ENCODE assay signal across 14 cellular contexts in the genomic region with DNA sequence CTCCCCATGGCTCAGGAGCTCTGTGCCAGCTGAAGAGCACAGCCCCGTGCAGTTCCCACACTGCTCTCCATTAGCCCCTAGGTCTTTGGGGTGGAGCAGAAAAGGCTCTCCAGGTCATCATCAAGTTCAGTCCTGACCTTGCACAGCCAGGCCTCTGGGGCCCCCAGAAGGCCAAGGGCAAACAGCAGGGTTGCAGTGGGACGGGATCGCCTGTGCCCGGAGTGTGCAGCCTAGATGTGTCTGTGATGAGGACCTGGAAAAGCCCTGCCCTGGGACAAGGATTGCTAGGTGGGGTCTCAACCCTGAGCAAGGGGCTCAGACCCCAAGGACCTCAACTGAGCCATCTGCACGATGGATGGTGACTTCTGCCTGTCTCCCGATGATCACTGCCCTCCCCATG. TPM values are rescaled to one million over a fixed set of nuclear protein-coding genes. Genes with fewer than 3 reads are reported as not detected.
DNase-seq lines count a peak whose midpoint lies in the region; ATAC-seq, FAIRE-seq and TF ChIP-seq lines count a peak whose summit lies in the region.
"Had no signal": no experiment of that assay in that cellular context is flagged by ENCODE, and none has a peak within 500 bp of the region (broad histone marks: within the 10 kb centered on the region; RNA-seq: fewer than 3 reads in every experiment).

No MANE protein-coding gene starts in this region.

- 84% methylated on average over 3 of the region's 6 CpGs for WGBS in suprapubic skin

- no peak overlapping the region for H3K27ac Mint-ChIP-seq in activated CD8-positive, alpha-beta memory T cell treated with anti-CD3 and anti-CD28 coated beads, Interleukin-2, amount 10 ng/mL, durations not matched to agents 7 days and 5 days
- H3K27ac Mint-ChIP-seq: activated T-helper 2 cell treated with anti-CD3 and anti-CD28 coated beads, Interferon-gamma antibody, Interleukin-2, Interleukin-4, amounts not matched to agents 10 μg/mL and 5 μg/mL and 100 μg/mL, durations not matched to agents 14 hours and 24 hours and 36 hours had no signal

- H3K4me1 Mint-ChIP-seq in activated CD8-positive, alpha-beta memory T cell treated with anti-CD3 and anti-CD28 coated beads, Interleukin-2, amount 10 ng/mL, durations not matched to agents 7 days and 5 days: no peaks in the 10 kb centered on the region

- TF ChIP-seq POLR2A in Peyer's patch (IDR thresholded peaks at IDR 0.05) (no peak), suprapubic skin (IDR thresholded peaks at IDR 0.05) (no peak), GM12891 (IDR thresholded peaks at IDR 0.05; ENCODE audit: low read depth, low read length) (no peak)

- H3K9me3 Mint-ChIP-seq in activated CD8-positive, alpha-beta memory T cell treated with anti-CD3 and anti-CD28 coated beads, Interleukin-2, amount 10 ng/mL, durations not matched to agents 7 days and 5 days (ENCODE audit: low read depth): no peaks in the 10 kb centered on the region
- H3K9me3 Mint-ChIP-seq: activated T-helper 2 cell treated with anti-CD3 and anti-CD28 coated beads, Interferon-gamma antibody, Interleukin-2, Interleukin-4, amounts not matched to agents 10 μg/mL and 5 μg/mL and 100 μg/mL, durations not matched to agents 14 hours and 24 hours and 36 hours had no signal

- H3K9me3 ChIP-seq in Peyer's patch (no peaks in the 10 kb centered on the region), duodenal mucosa (ENCODE audit: control insufficient read depth in 1 of 2, low read length in 2 of 2) (no peaks in the 10 kb centered on the region), muscle layer of colon (ENCODE audit: low read length) (no peaks in the 10 kb centered on the region), suprapubic skin (no peaks in the 10 kb centered on the region)
- H3K9me3 ChIP-seq: neutrophil had no signal

- H3K4me1 ChIP-seq in Peyer's patch: peaks cover 0 to 36% (median 0%) of the 10 kb centered on the region in 4 donors
- peaks cover 26 to 31% of the 10 kb centered on the region in 2 donors for H3K4me1 ChIP-seq in duodenal mucosa (ENCODE audit: control insufficient read depth in 1 of 2, insufficient read depth in 2 of 2, low read length in 2 of 2)
- H3K4me1 ChIP-seq in muscle layer of colon (ENCODE audit: insufficient read depth, low read length): peaks cover 44% of the 10 kb centered on the region
- H3K4me1 ChIP-seq in suprapubic skin: peaks cover 35% of the 10 kb centered on the region

- no peak for ATAC-seq in activated CD8-positive, alpha-beta memory T cell treated with anti-CD3 and anti-CD28 coated beads, Interleukin-2, amount 10 ng/mL, durations not matched to agents 7 days and 5 days

- CTCF ChIA-PET in activated CD8-positive, alpha-beta memory T cell treated with anti-CD3 and anti-CD28 coated beads, Interleukin-2, amount 10 ng/mL, durations not matched to agents 7 days and 5 days (lab: Charles Lee): interaction anchor here (1.0 kb wide), 1 partner anchor 12 kb away, joined by 3 read pairs; no protein-coding TSS in a partner anchor

- H3K36me3 ChIP-seq in Peyer's patch (no peaks in the 10 kb centered on the region), duodenal mucosa (ENCODE audit: control insufficient read depth in 1 of 2, insufficient read depth in 2 of 2, low read length in 2 of 2) (no peaks in the 10 kb centered on the region), muscle layer of colon (ENCODE audit: insufficient read depth, low read length) (no peaks in the 10 kb centered on the region), suprapubic skin (no peaks in the 10 kb centered on the region)
- H3K36me3 ChIP-seq: neutrophil had no signal

- FAIRE-seq in GM12891 (lab: Jason Lieb, UNC): no peak
- FAIRE-seq: GM18507 had no signal

- H3K36me3 Mint-ChIP-seq in activated CD8-positive, alpha-beta memory T cell treated with anti-CD3 and anti-CD28 coated beads, Interleukin-2, amount 10 ng/mL, durations not matched to agents 7 days and 5 days: no peaks in the 10 kb centered on the region

- TF ChIP-seq CTCF in Peyer's patch (IDR thresholded peaks at IDR 0.05) (no peak), suprapubic skin (IDR thresholded peaks at IDR 0.05) (no peak)

- H3K27ac ChIP-seq in Peyer's patch (peak overlapping the region; percentile 55 to 83 (median 66)), duodenal mucosa (ENCODE audit: low read depth, low read length) (peak overlapping the region; percentile 43), muscle layer of colon (ENCODE audit: low read depth, low read length) (peak overlapping the region; percentile 71), suprapubic skin (peak overlapping the region; percentile 77)
- H3K27ac ChIP-seq: neutrophil, VCaP had no signal

- H3K9ac ChIP-seq in duodenal mucosa (ENCODE audit: low read depth in 1 of 2, low read length in 2 of 2) (no peak overlapping the region), muscle layer of colon (ENCODE audit: low read length) (peak overlapping the region; percentile 21)

- H3K27me3 ChIP-seq in Peyer's patch (no peaks in the 10 kb centered on the region), duodenal mucosa (ENCODE audit: control insufficient read depth in 1 of 2, insufficient read depth in 2 of 2, low read length in 2 of 2) (no peaks in the 10 kb centered on the region), muscle layer of colon (ENCODE audit: control insufficient read depth in 1 of 2, insufficient read depth in 2 of 2, low read length in 2 of 2) (no peaks in the 10 kb centered on the region), suprapubic skin (no peaks in the 10 kb centered on the region)
- H3K27me3 ChIP-seq: dorsolateral prefrontal cortex had no signal

- DNase-seq in Peyer's patch (no peak), suprapubic skin (ENCODE audit: low spot score in 2 of 2) (no peak), T1000 (lab: John Stamatoyannopoulos, UW) (no peak), Kasumi-1 (lab: John Stamatoyannopoulos, UW) (no peak), GM12891 (ENCODE audit: insufficient read length, low spot score) (no peak)
- DNase-seq in activated CD8-positive, alpha-beta memory T cell treated with anti-CD3 and anti-CD28 coated beads, Interleukin-2, amount 10 ng/mL, durations not matched to agents 7 days and 5 days: no peak
- DNase-seq: stimulated activated naive CD4-positive, alpha-beta T cell had no signal

- TF ChIP-seq EP300 in suprapubic skin (IDR thresholded peaks at IDR 0.05): no peak

- H3K27me3 Mint-ChIP-seq in activated CD8-positive, alpha-beta memory T cell treated with anti-CD3 and anti-CD28 coated beads, Interleukin-2, amount 10 ng/mL, durations not matched to agents 7 days and 5 days: peaks cover 3% of the 10 kb centered on the region

- H3K4me3 Mint-ChIP-seq in activated CD8-positive, alpha-beta memory T cell treated with anti-CD3 and anti-CD28 coated beads, Interleukin-2, amount 10 ng/mL, durations not matched to agents 7 days and 5 days: no peak overlapping the region

- peak overlapping the region in 3 of 4 donors; percentile 7 to 34 (median 19) for H3K4me3 ChIP-seq in Peyer's patch
- peak overlapping the region; percentile 21 to 32 for H3K4me3 ChIP-seq in duodenal mucosa (ENCODE audit: low read depth in 1 of 2, low read length in 2 of 2)
- H3K4me3 ChIP-seq in muscle layer of colon (ENCODE audit: low read depth in 1 of 2, low read length in 2 of 2): peak overlapping the region in 1 of 2 donors; percentile 61
- peak overlapping the region; percentile 31 for H3K4me3 ChIP-seq in suprapubic skin

TF ChIP-seq in GM12891, 5 proteins besides CTCF, POLR2A, EP300 and RAD21:
- TF ChIP-seq TAF1 (IDR thresholded peaks at IDR 0.05; ENCODE audit: low read depth, low read length) (no peak), POU2F2 (IDR thresholded peaks at IDR 0.05; ENCODE audit: low read depth, low read length) (no peak)

RNA-seq across cellular contexts. Expression of gene INMT, which starts 0.5 kb away (rescaled TPM):
- total RNA-seq in Peyer's patch (10 to 100 TPM in 1 of 4 donors, 1 to 10 TPM in 3; 3.1 to 24.8 (median 4.8) TPM), suprapubic skin (1 to 10 TPM; 1.3 to 9.7 (median 4.2) TPM)
- polyA plus RNA-seq in GM12891 (2012; ENCODE audit: low read depth, missing spikeins): 0.10 TPM
- total RNA-seq in activated CD8-positive, alpha-beta memory T cell treated with anti-CD3 and anti-CD28 coated beads, Interleukin-2, amount 10 ng/mL, durations not matched to agents 7 days and 5 days: under 1 TPM in 1 of 2 experiments, not detected in 1; 0.12 TPM
- total RNA-seq: activated T-helper 2 cell treated with anti-CD3 and anti-CD28 coated beads, Interferon-gamma antibody, Interleukin-2, Interleukin-4, amounts not matched to agents 10 μg/mL and 5 μg/mL and 100 μg/mL, durations not matched to agents 14 hours and 24 hours and 36 hours had no signal

RNA-seq across cellular contexts. Expression of gene MINDY4, which starts 18.7 kb away (rescaled TPM):
- 10 to 100 TPM in 1 of 4 donors, 1 to 10 TPM in 3; 3.9 to 19.8 (median 6.8) TPM for total RNA-seq in Peyer's patch
- 10 to 100 TPM in 1 of 4 donors, 1 to 10 TPM in 3; 4.6 to 10.5 (median 6.1) TPM for total RNA-seq in suprapubic skin
- 0.89 TPM for polyA plus RNA-seq in GM12891 (2012; ENCODE audit: low read depth, missing spikeins)
- 1 to 10 TPM; 1.1 to 1.3 TPM for total RNA-seq in activated CD8-positive, alpha-beta memory T cell treated with anti-CD3 and anti-CD28 coated beads, Interleukin-2, amount 10 ng/mL, durations not matched to agents 7 days and 5 days
